In genomic region chr1:243247901-243248300, GRCh38 we compare ENCODE assay signal across 36 cellular contexts. TPM values are rescaled to one million over a fixed set of nuclear protein-coding genes. Genes with fewer than 3 reads are reported as not detected.
DNase-seq lines count a peak whose midpoint lies in the region; ATAC-seq, FAIRE-seq and TF ChIP-seq lines count a peak whose summit lies in the region.
"Had no signal": no experiment of that assay in that cellular context is flagged by ENCODE, and none has a peak within 500 bp of the region (broad histone marks: within the 10 kb centered on the region; RNA-seq: fewer than 3 reads in every experiment).

No MANE protein-coding gene starts in this region.

- H4K91ac ChIP-seq in mesenchymal stem cell (ENCODE audit: low read length): no peak overlapping the region

- no peak for ATAC-seq in Right ventricle myocardium superior (ENCODE audit: poor library complexity)
- peak in 1 of 2 donors; percentile 69 for ATAC-seq in stimulated activated naive B cell treated with anti-CD40 and anti-IgM and Interleukin-4, amounts not matched to agents 10 μg/mL and 1 μg/mL and 100 μg/mL, for 72 hours (replicated peaks)
- no peak for ATAC-seq in GM18520 (IDR thresholded peaks at IDR 0.05; ENCODE audit: unreplicated experiment)
- ATAC-seq: CD8-positive, alpha-beta T cell; effector memory CD8-positive, alpha-beta T cell; esophagus mucosa; foreskin keratinocyte; heart left ventricle; natural killer cell had no signal

- no peak for FAIRE-seq in small intestine (lab: Jason Lieb, UNC)
- FAIRE-seq: HTR-8/SVneo had no signal

- H3K23ac ChIP-seq in mesenchymal stem cell (ENCODE audit: low read length in 2 of 2): no peak overlapping the region

- no peak overlapping the region for H3K4me3 ChIP-seq in left ventricle myocardium inferior
- H3K4me3 ChIP-seq in mesenchymal stem cell (ENCODE audit: insufficient read depth in 1 of 2, low read depth in 1 of 2, low read length in 2 of 2): peak overlapping the region in 1 of 2 experiments; percentile 64
- H3K4me3 ChIP-seq in small intestine (ENCODE audit: low read depth in 1 of 2, low read length in 2 of 2): no peak overlapping the region
- H3K4me3 ChIP-seq: cardiac muscle cell, coronary artery, heart left ventricle, SJCRH30, thoracic aorta, uterus had no signal

- TF ChIP-seq CTCF in left ventricle myocardium inferior (IDR thresholded peaks at IDR 0.05; ENCODE audit: borderline replicate concordance) (no peak), brain (conservative IDR thresholded peaks at IDR 0.05) (no peak)

- no peak overlapping the region for H3K14ac ChIP-seq in mesenchymal stem cell (ENCODE audit: low read length in 2 of 2)

- 99% methylated on average over 3 of the region's 3 CpGs for WGBS in mesenchymal stem cell
- 72 to 88% (median 79%) methylated on average over 3 of the region's 3 CpGs for WGBS in small intestine, 3 donors

- H3K9me3 Mint-ChIP-seq in brain: peaks cover 22 to 79% (median 57%) of the 10 kb centered on the region in 5 experiments
- no peaks in the 10 kb centered on the region for H3K9me3 Mint-ChIP-seq in stimulated activated naive B cell treated with anti-CD40 and anti-IgM and Interleukin-4, amounts not matched to agents 10 μg/mL and 1 μg/mL and 100 μg/mL, for 72 hours
- H3K9me3 Mint-ChIP-seq: activated naive CD8-positive, alpha-beta T cell treated with anti-CD3 and anti-CD28 coated beads for 36 hours; CD8-positive, alpha-beta T cell; effector memory CD8-positive, alpha-beta T cell; natural killer cell; stimulated activated naive CD8-positive, alpha-beta T cell treated with anti-CD3 and anti-CD28 coated beads, Interleukin-15, Interleukin-2, amounts not matched to agents 100 ng/mL and 50 ng/mL, for 24 hours had no signal

- H3K4me1 ChIP-seq in left ventricle myocardium inferior (peaks cover 75% of the 10 kb centered on the region), mesenchymal stem cell (ENCODE audit: control insufficient read depth, insufficient read depth, low read depth, low read length) (peaks cover 5% of the 10 kb centered on the region), small intestine (ENCODE audit: control insufficient read depth in 2 of 2, insufficient read depth in 1 of 2, low read depth in 1 of 2, low read length in 1 of 2) (no peaks in the 10 kb centered on the region)
- H3K4me1 ChIP-seq: SJCRH30, uterus had no signal

- H3K79me1 ChIP-seq in mesenchymal stem cell (replicated peaks; ENCODE audit: low read length, poor library complexity, severe bottlenecking): no peaks in the 10 kb centered on the region

- no peak overlapping the region for H2AK5ac ChIP-seq in mesenchymal stem cell (ENCODE audit: low read length, severe bottlenecking)

- DNase-seq in left ventricle myocardium inferior (no peak), Right ventricle myocardium superior (no peak), mesenchymal stem cell (no peak), NCI-H524 treated with DMSO at 0.1 percent for 48 hours (lab: John Stamatoyannopoulos, UW) (no peak), small intestine (no peak)
- no peak for DNase-seq in stimulated activated naive B cell treated with anti-CD40 and anti-IgM and Interleukin-4, amounts not matched to agents 10 μg/mL and 1 μg/mL and 100 μg/mL, for 72 hours
- DNase-seq: 8988T; activated CD4-positive, alpha-beta T cell treated with anti-CD3 and anti-CD28 coated beads, Interleukin-2, amount 50 U/mL, for 1 hour; activated gamma-delta T cell; activated naive CD8-positive, alpha-beta T cell treated with anti-CD3 and anti-CD28 coated beads for 36 hours; activated T-cell treated with anti-CD3 and anti-CD28 coated beads, Interleukin-2, amount 50 U/mL, for 1 hour; anterior cingulate cortex; CD8-positive, alpha-beta T cell; effector memory CD8-positive, alpha-beta T cell; EL; foreskin keratinocyte; heart left ventricle; islet precursor cell; KBM-7; MM.1S; natural killer cell; NCI-H1417 treated with DMSO at 0.1 percent for 48 hours; NCI-H2029 treated with DMSO at 0.1 percent for 48 hours; NCI-H82; SJCRH30; SW 1271; T-helper 9 cell; uterus had no signal

- no peak overlapping the region for H2BK15ac ChIP-seq in mesenchymal stem cell (ENCODE audit: low read depth, poor library complexity, severe bottlenecking)

- no peak overlapping the region for H2BK12ac ChIP-seq in mesenchymal stem cell (ENCODE audit: low read length in 2 of 2)

- no peak overlapping the region for H3K18ac ChIP-seq in mesenchymal stem cell (ENCODE audit: low read depth in 1 of 2, low read length in 2 of 2)

- no peak overlapping the region for H4K8ac ChIP-seq in mesenchymal stem cell (ENCODE audit: low read length)

- H2AFZ ChIP-seq in mesenchymal stem cell (ENCODE audit: low read depth, low read length): no peak overlapping the region

- H3K9ac ChIP-seq in mesenchymal stem cell (ENCODE audit: low read length): peak overlapping the region; percentile 40

- H2BK120ac ChIP-seq in mesenchymal stem cell (ENCODE audit: low read depth, low read length): no peak overlapping the region

- H3K27ac Mint-ChIP-seq in brain: peak overlapping the region in 3 of 5 experiments; percentile 2 to 38 (median 16)
- H3K27ac Mint-ChIP-seq in stimulated activated naive B cell treated with anti-CD40 and anti-IgM and Interleukin-4, amounts not matched to agents 10 μg/mL and 1 μg/mL and 100 μg/mL, for 72 hours: peak overlapping the region; percentile 49
- H3K27ac Mint-ChIP-seq: activated naive CD8-positive, alpha-beta T cell treated with anti-CD3 and anti-CD28 coated beads for 36 hours; natural killer cell; stimulated activated naive CD8-positive, alpha-beta T cell treated with anti-CD3 and anti-CD28 coated beads, Interleukin-15, Interleukin-2, amounts not matched to agents 100 ng/mL and 50 ng/mL, for 24 hours had no signal

- H3K9me3 ChIP-seq in left ventricle myocardium inferior (replicated peaks): no peaks in the 10 kb centered on the region
- no peaks in the 10 kb centered on the region for H3K9me3 ChIP-seq in mesenchymal stem cell (ENCODE audit: control insufficient read depth, low read length)
- H3K9me3 ChIP-seq in small intestine (ENCODE audit: control insufficient read depth, low read depth): no peaks in the 10 kb centered on the region
- H3K9me3 ChIP-seq: heart left ventricle, SJCRH30, thoracic aorta, uterus had no signal

- peak overlapping the region; percentile 9 for H3K27ac ChIP-seq in left ventricle myocardium inferior (replicated peaks)
- H3K27ac ChIP-seq in mesenchymal stem cell (ENCODE audit: low read length, poor library complexity, severe bottlenecking): no peak overlapping the region
- peak overlapping the region in 1 of 2 donors; percentile 31 for H3K27ac ChIP-seq in small intestine (ENCODE audit: low read depth in 1 of 2, low read length in 1 of 2)
- H3K27ac ChIP-seq: cardiac muscle cell, foreskin keratinocyte, SJCRH30 had no signal

- H3K27me3 ChIP-seq in left ventricle myocardium inferior (ENCODE audit: low read depth): no peaks in the 10 kb centered on the region
- no peaks in the 10 kb centered on the region for H3K27me3 ChIP-seq in mesenchymal stem cell (ENCODE audit: control insufficient read depth in 1 of 2, insufficient read depth in 1 of 2, low read length in 2 of 2)
- no peaks in the 10 kb centered on the region for H3K27me3 ChIP-seq in small intestine (ENCODE audit: control insufficient read depth in 2 of 2, insufficient read depth in 2 of 2, low read length in 2 of 2)
- H3K27me3 ChIP-seq: cardiac muscle cell, foreskin keratinocyte, heart left ventricle, SJCRH30, uterus had no signal

- peaks cover 47% of the 10 kb centered on the region for H3K4me1 Mint-ChIP-seq in brain
- H3K4me1 Mint-ChIP-seq in stimulated activated naive B cell treated with anti-CD40 and anti-IgM and Interleukin-4, amounts not matched to agents 10 μg/mL and 1 μg/mL and 100 μg/mL, for 72 hours: peaks cover 35 to 68% of the 10 kb centered on the region in 2 donors

- peaks cover 88% of the 10 kb centered on the region for H3K36me3 Mint-ChIP-seq in brain
- peaks cover 16 to 28% of the 10 kb centered on the region in 2 donors for H3K36me3 Mint-ChIP-seq in stimulated activated naive B cell treated with anti-CD40 and anti-IgM and Interleukin-4, amounts not matched to agents 10 μg/mL and 1 μg/mL and 100 μg/mL, for 72 hours
- H3K36me3 Mint-ChIP-seq: natural killer cell had no signal

- H3K36me3 ChIP-seq in left ventricle myocardium inferior (no peaks in the 10 kb centered on the region), mesenchymal stem cell (ENCODE audit: control insufficient read depth in 1 of 2, insufficient read depth in 2 of 2, low read depth in 1 of 2, low read length in 2 of 2) (peaks cover 4 to 24% of the 10 kb centered on the region in 2 experiments), small intestine (ENCODE audit: control insufficient read depth in 2 of 2, insufficient read depth in 2 of 2, low read length in 2 of 2) (no peaks in the 10 kb centered on the region)
- H3K36me3 ChIP-seq: cardiac muscle cell, heart left ventricle, thoracic aorta, uterus had no signal

- no peak overlapping the region for H3K4ac ChIP-seq in mesenchymal stem cell (ENCODE audit: low read depth in 1 of 2, low read length in 2 of 2)

- intact Hi-C loops in left ventricle myocardium inferior (cut with micrococcal nuclease) (no loop called here), Right ventricle myocardium superior (cut with DNase I) (no loop called here)

- no peak overlapping the region for H3K4me2 ChIP-seq in mesenchymal stem cell (ENCODE audit: low read length, poor library complexity, severe bottlenecking)

- H3K4me3 Mint-ChIP-seq in brain: peak overlapping the region in 1 of 5 experiments; percentile 23
- peak overlapping the region; percentile 8 to 16 for H3K4me3 Mint-ChIP-seq in stimulated activated naive B cell treated with anti-CD40 and anti-IgM and Interleukin-4, amounts not matched to agents 10 μg/mL and 1 μg/mL and 100 μg/mL, for 72 hours
- H3K4me3 Mint-ChIP-seq: activated naive CD8-positive, alpha-beta T cell treated with anti-CD3 and anti-CD28 coated beads for 36 hours; CD8-positive, alpha-beta T cell; effector memory CD8-positive, alpha-beta T cell; natural killer cell; stimulated activated naive CD8-positive, alpha-beta T cell treated with anti-CD3 and anti-CD28 coated beads, Interleukin-15, Interleukin-2, amounts not matched to agents 100 ng/mL and 50 ng/mL, for 24 hours had no signal

- H3K27me3 Mint-ChIP-seq in brain: peaks cover 2% of the 10 kb centered on the region
- no peaks in the 10 kb centered on the region for H3K27me3 Mint-ChIP-seq in stimulated activated naive B cell treated with anti-CD40 and anti-IgM and Interleukin-4, amounts not matched to agents 10 μg/mL and 1 μg/mL and 100 μg/mL, for 72 hours
- H3K27me3 Mint-ChIP-seq: activated naive CD8-positive, alpha-beta T cell treated with anti-CD3 and anti-CD28 coated beads for 36 hours; effector memory CD8-positive, alpha-beta T cell; stimulated activated naive CD8-positive, alpha-beta T cell treated with anti-CD3 and anti-CD28 coated beads, Interleukin-15, Interleukin-2, amounts not matched to agents 100 ng/mL and 50 ng/mL, for 24 hours had no signal

- H2BK5ac ChIP-seq in mesenchymal stem cell (ENCODE audit: low read depth, low read length, poor library complexity, severe bottlenecking): no peak overlapping the region

RNA-seq across cellular contexts. Expression of gene CEP170, which starts 7.2 kb away (rescaled TPM):
- total RNA-seq in left ventricle myocardium inferior (51.3 TPM), Right ventricle myocardium superior (45.0 TPM)
- polyA plus RNA-seq in brain (ENCODE audit: insufficient read depth, low read depth, low replicate concordance) (61.5 TPM), small intestine (1 to 10 TPM; 1.1 to 6.5 (median 3.0) TPM)
- 67.0 TPM for polyA plus RNA-seq in mesenchymal stem cell (2013, experiment 1 of 2)
- polyA plus RNA-seq in mesenchymal stem cell (2013, experiment 2 of 2): 67.2 TPM

RNA-seq across cellular contexts. Expression of gene SDCCAG8, which starts 7.9 kb away (rescaled TPM):
- total RNA-seq in left ventricle myocardium inferior (21.4 TPM), Right ventricle myocardium superior (16.5 TPM)
- polyA plus RNA-seq in brain (ENCODE audit: insufficient read depth, low read depth, low replicate concordance) (12.3 TPM), small intestine (10 to 100 TPM; 19.2 to 26.5 (median 20.8) TPM)
- polyA plus RNA-seq in mesenchymal stem cell (2013, experiment 1 of 2): 36.2 TPM
- 35.7 TPM for polyA plus RNA-seq in mesenchymal stem cell (2013, experiment 2 of 2)
